Comparison of ENCODE assay signal across 8 cellular contexts in genomic region chr2:127637725-127638252, GRCh38. TPM values are rescaled to one million over a fixed set of nuclear protein-coding genes. Genes with fewer than 3 reads are reported as not detected.
DNase-seq lines count a peak whose midpoint lies in the region; ATAC-seq and TF ChIP-seq lines count a peak whose summit lies in the region.

No MANE protein-coding gene starts in this region.

- H3K9me3 ChIP-seq in gastroesophageal sphincter (no peaks in the 10 kb centered on the region), sigmoid colon (no peaks in the 10 kb centered on the region)

- peaks cover 4% of the 10 kb centered on the region for H3K36me3 Mint-ChIP-seq in activated T-cell treated with anti-CD3 and anti-CD28 coated beads, Interleukin-2, amount 50 U/mL, for 24 hours (ENCODE audit: low read depth)

- H3K4me1 Mint-ChIP-seq in activated T-cell treated with anti-CD3 and anti-CD28 coated beads, Interleukin-2, amount 50 U/mL, for 24 hours (ENCODE audit: low read depth) = peaks cover 67% of the 10 kb centered on the region

- WGBS in gastroesophageal sphincter (ENCODE audit: low coverage in 1 of 2), 2 donors = 6 to 13% methylated on average over 3 to 6 of the region's 8 CpGs
- WGBS in sigmoid colon, 2 donors = 39 to 68% methylated on average over 8 of the region's 8 CpGs

- peak overlapping the region; percentile 14 to 87 (median 82) for H3K27ac ChIP-seq in gastroesophageal sphincter
- peak overlapping the region; percentile 85 to 97 (median 92) for H3K27ac ChIP-seq in sigmoid colon

- peak; percentile 30 for ATAC-seq in gastroesophageal sphincter
- ATAC-seq in HG02852 (IDR thresholded peaks at IDR 0.05; ENCODE audit: unreplicated experiment) = no peak
- ATAC-seq in HG03354 (IDR thresholded peaks at IDR 0.05; ENCODE audit: poor library complexity, severe bottlenecking, unreplicated experiment) = no peak

- H3K27me3 ChIP-seq in gastroesophageal sphincter = no peaks in the 10 kb centered on the region
- no peaks in the 10 kb centered on the region for H3K27me3 ChIP-seq in sigmoid colon

- no peak for DNase-seq in activated T-cell treated with anti-CD3 and anti-CD28 coated beads, Interleukin-2, amount 50 U/mL, for 24 hours
- no peak for DNase-seq in activated T-cell treated with anti-CD3 and anti-CD28 coated beads, Interleukin-2, amount 50 U/mL, for 1 hour
- DNase-seq in UCSD-AML1 (lab: John Stamatoyannopoulos, UW; ENCODE audit: unreplicated experiment) (peak; percentile 39), sigmoid colon (no peak)
- DNase-seq in stimulated activated CD4-positive, alpha-beta T cell treated with anti-CD3 and anti-CD28 coated beads, Interleukin-4, amount 100 ng/mL, for 24 hours = no peak

- TF ChIP-seq EP300 in gastroesophageal sphincter (IDR thresholded peaks at IDR 0.05) (no peak), sigmoid colon (IDR thresholded peaks at IDR 0.05) (no peak)

- no peaks in the 10 kb centered on the region for H3K27me3 Mint-ChIP-seq in activated T-cell treated with anti-CD3 and anti-CD28 coated beads, Interleukin-2, amount 50 U/mL, for 24 hours

- TF ChIP-seq CTCF in gastroesophageal sphincter (IDR thresholded peaks at IDR 0.05) (no peak), sigmoid colon (IDR thresholded peaks at IDR 0.05) (no peak)

- no peak overlapping the region for H3K4me3 Mint-ChIP-seq in activated T-cell treated with anti-CD3 and anti-CD28 coated beads, Interleukin-2, amount 50 U/mL, for 24 hours

- H3K4me3 ChIP-seq in gastroesophageal sphincter (no peak overlapping the region), sigmoid colon (no peak overlapping the region)

- peak overlapping the region; percentile 79 for H3K27ac Mint-ChIP-seq in activated T-cell treated with anti-CD3 and anti-CD28 coated beads, Interleukin-2, amount 50 U/mL, for 24 hours

- peaks cover 0 to 45% of the 10 kb centered on the region in 2 donors for H3K36me3 ChIP-seq in gastroesophageal sphincter
- H3K36me3 ChIP-seq in sigmoid colon = peaks cover 32 to 51% (median 41%) of the 10 kb centered on the region in 4 donors

- TF ChIP-seq POLR2A in gastroesophageal sphincter (IDR thresholded peaks at IDR 0.05) (no peak), sigmoid colon (IDR thresholded peaks at IDR 0.05) (no peak)

- peaks cover 0 to 92% (median 37%) of the 10 kb centered on the region in 3 donors for H3K4me1 ChIP-seq in gastroesophageal sphincter
- H3K4me1 ChIP-seq in sigmoid colon = peaks cover 0 to 95% (median 79%) of the 10 kb centered on the region in 4 donors

- intact Hi-C loops in sigmoid colon (cut with DNase I) = loop anchor here (10.0 kb wide), 1 partner anchor 47 kb away; no protein-coding TSS in a partner anchor

- H3K9me3 Mint-ChIP-seq in activated T-cell treated with anti-CD3 and anti-CD28 coated beads, Interleukin-2, amount 50 U/mL, for 24 hours = no peaks in the 10 kb centered on the region

RNA-seq across cellular contexts. Expression of gene GPR17, which starts 8.2 kb away (rescaled TPM):
- total RNA-seq in gastroesophageal sphincter (under 1 TPM in 1 of 4 donors, not detected in 3; 0.35 TPM), sigmoid colon (1 to 10 TPM in 1 of 4 donors, under 1 TPM in 2, not detected in 1; 0.36 to 1.4 (median 0.66) TPM)
- under 1 TPM in 2 of 3 donors, not detected in 1; 0.48 to 0.60 TPM for polyA plus RNA-seq in sigmoid colon

RNA-seq across cellular contexts. Expression of gene LIMS2, which starts 37.5 kb away (rescaled TPM):
- total RNA-seq in gastroesophageal sphincter (100 to 1,000 TPM in 3 of 4 donors, 10 to 100 TPM in 1; 81.4 to 275 (median 124) TPM), sigmoid colon (100 to 1,000 TPM; 125 to 357 (median 195) TPM)
- polyA plus RNA-seq in sigmoid colon = 10 to 100 TPM in 2 of 3 donors, 1 to 10 TPM in 1; 3.2 to 40.6 (median 17.4) TPM
